8 cellular contexts compared by ENCODE assay signal in the genomic region with DNA sequence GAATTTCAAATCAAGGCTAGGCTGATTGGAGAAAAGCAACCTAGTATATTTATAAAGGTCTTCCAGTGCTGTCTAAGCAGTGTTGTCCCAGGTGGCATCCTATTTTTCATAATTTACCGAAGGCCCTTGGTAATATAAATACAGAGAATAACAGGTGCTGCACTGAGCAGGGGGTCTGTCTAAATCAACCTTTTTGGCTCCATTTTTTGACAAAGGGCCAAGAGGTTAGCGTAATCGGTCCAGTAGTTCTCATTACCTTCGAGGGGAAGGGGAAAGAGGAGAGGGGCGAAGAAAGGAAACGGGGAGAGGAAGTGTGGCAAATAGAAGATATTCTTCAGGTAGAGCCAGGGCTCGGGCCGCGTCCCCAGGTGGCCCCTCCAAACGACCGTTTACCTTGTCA. TPM values are rescaled to one million over a fixed set of nuclear protein-coding genes. Genes with fewer than 3 reads are reported as not detected.
DNase-seq lines count a peak whose midpoint lies in the region; ATAC-seq and TF ChIP-seq lines count a peak whose summit lies in the region.

No MANE protein-coding gene starts in this region.

- TSS peak; percentile 93 for BruUV-seq in OCI-LY7 (replicated peaks; lab: Mats Ljungman, UMichigan)

- peak overlapping the region; percentile 72 for H3K9ac ChIP-seq in neuronal stem cell (ENCODE audit: low read depth, low read length, poor library complexity)

- DNase-seq in GM06990 (ENCODE audit: extremely low read depth, insufficient read length) (no peak), OCI-LY7 (ENCODE audit: low spot score) (no peak), epithelial cell of prostate (ENCODE audit: low read depth, low spot score) (no peak), neuronal stem cell (ENCODE audit: low spot score) (no peak)
- no peak for DNase-seq in activated CD4-positive, alpha-beta T cell treated with anti-CD3 and anti-CD28 coated beads for 48 hours
- no peak for DNase-seq in activated CD4-positive, CD25-positive, alpha-beta regulatory T cell (lab: John Stamatoyannopoulos, UW)

- H2AK5ac ChIP-seq in neuronal stem cell (ENCODE audit: low read depth, low read length) = no peak overlapping the region

- H3K79me2 ChIP-seq in OCI-LY7 (ENCODE audit: insufficient read depth, low read depth, low read length) = peaks cover 45% of the 10 kb centered on the region

- no peak overlapping the region for H3K23ac ChIP-seq in neuronal stem cell (ENCODE audit: low read depth, low read length, poor library complexity)

- H2AFZ ChIP-seq in OCI-LY7 (ENCODE audit: low read length) (peak overlapping the region; percentile 64), neuronal stem cell (ENCODE audit: low read length) (peak overlapping the region; percentile 97)

- H4K91ac ChIP-seq in neuronal stem cell (ENCODE audit: low read depth, low read length, poor library complexity) = no peak overlapping the region

- H3K27me3 ChIP-seq in GM06990 (replicated peaks; ENCODE audit: control insufficient read depth, insufficient read depth, low read length) (no peaks in the 10 kb centered on the region), neuronal stem cell (ENCODE audit: control insufficient read depth in 3 of 3, insufficient read depth in 3 of 3, low read depth in 1 of 3, low read length in 3 of 3) (no peaks in the 10 kb centered on the region)

- POLR2A ChIA-PET in OCI-LY7 (lab: Charles Lee) = interaction anchor here (0.7 to 1.3 kb wide), 5 partner anchors 13 to 564 kb away, joined by 3 to 6 read pairs (median 4); no protein-coding TSS in a partner anchor

- peak overlapping the region; percentile 69 for H3K4me3 ChIP-seq in GM06990 (replicated peaks; ENCODE audit: low read depth, low read length)
- peak overlapping the region; percentile 100 for H3K4me3 ChIP-seq in OCI-LY7 (ENCODE audit: low read depth, low read length, poor library complexity, severe bottlenecking)
- peak overlapping the region; percentile 67 to 89 for H3K4me3 ChIP-seq in neuronal stem cell (ENCODE audit: low read length in 2 of 2)

- H3K4ac ChIP-seq in neuronal stem cell (ENCODE audit: low read length) = no peak overlapping the region

- ATAC-seq in HG02588 (IDR thresholded peaks at IDR 0.05; ENCODE audit: unreplicated experiment) (peak; percentile 0), GM18519 (IDR thresholded peaks at IDR 0.05; ENCODE audit: low FRiP score, unreplicated experiment) (no peak)

- peak overlapping the region; percentile 82 for H3K4me2 ChIP-seq in OCI-LY7 (ENCODE audit: low read length)
- peak overlapping the region; percentile 53 for H3K4me2 ChIP-seq in neuronal stem cell (ENCODE audit: insufficient read depth, low read length, poor library complexity, severe bottlenecking)

- H2BK5ac ChIP-seq in neuronal stem cell (ENCODE audit: low read length) = no peak overlapping the region

- H2BK120ac ChIP-seq in neuronal stem cell (ENCODE audit: low read depth, low read length) = no peak overlapping the region

- no peaks in the 10 kb centered on the region for H3K79me1 ChIP-seq in neuronal stem cell (ENCODE audit: low read depth, low read length)

- H3K18ac ChIP-seq in neuronal stem cell (ENCODE audit: low read length) = peak overlapping the region; percentile 84

- H3K36me3 ChIP-seq in GM06990 (ENCODE audit: control insufficient read depth, insufficient read depth, low read length) (no peaks in the 10 kb centered on the region), OCI-LY7 (ENCODE audit: insufficient read depth, low read length) (no peaks in the 10 kb centered on the region), neuronal stem cell (replicated peaks in 1 of 2; ENCODE audit: control insufficient read depth in 2 of 2, insufficient read depth in 2 of 2, low read length in 2 of 2) (no peaks in the 10 kb centered on the region)

- intact Hi-C loops in OCI-LY7 (cut with micrococcal nuclease; ENCODE audit: unreplicated experiment) = loop anchor here (5.0 kb wide), 1 partner anchor 185 kb away; no protein-coding TSS in a partner anchor

- H3K27ac ChIP-seq in OCI-LY7 (ENCODE audit: low read depth, low read length, poor library complexity, severe bottlenecking) (peak overlapping the region; percentile 95), epithelial cell of prostate (peak overlapping the region; percentile 94), neuronal stem cell (replicated peaks; ENCODE audit: low read length) (peak overlapping the region; percentile 73)

- no CpG with 5 or more reads among the region's 11 CpGs for WGBS in neuronal stem cell (ENCODE audit: extremely low coverage in 2 of 2, insufficient read length in 2 of 2, insufficient replicate concordance in 1 of 2), 2 donors

- H3K4me1 ChIP-seq in OCI-LY7 (ENCODE audit: insufficient read depth, low read length, poor library complexity, severe bottlenecking) (peaks cover 18% of the 10 kb centered on the region), neuronal stem cell (ENCODE audit: control insufficient read depth in 2 of 2, insufficient read depth in 1 of 2, low read depth in 1 of 2, low read length in 2 of 2) (peaks cover 0 to 6% of the 10 kb centered on the region in 2 donors)

- H2BK15ac ChIP-seq in neuronal stem cell (ENCODE audit: low read length) = no peak overlapping the region

- no peak overlapping the region for H3K14ac ChIP-seq in neuronal stem cell (ENCODE audit: low read length)

- TF ChIP-seq CTCF in GM06990 (IDR thresholded peaks at IDR 0.05; ENCODE audit: insufficient read depth, low read length, poor library complexity, severe bottlenecking) (no peak), OCI-LY7 (conservative IDR thresholded peaks at IDR 0.05; ENCODE audit: low read length) (no peak)

- CTCF ChIA-PET in OCI-LY7 (lab: Charles Lee; ENCODE audit: unreplicated experiment) = no interaction called here

- H4K8ac ChIP-seq in neuronal stem cell (ENCODE audit: low read depth, low read length) = no peak overlapping the region

- peaks cover 25% of the 10 kb centered on the region for H4K20me1 ChIP-seq in OCI-LY7 (ENCODE audit: insufficient read depth, low read length)

- no peak overlapping the region for H2BK12ac ChIP-seq in neuronal stem cell (ENCODE audit: low read length)

- H3K9me3 ChIP-seq in OCI-LY7 (ENCODE audit: low read length) (no peaks in the 10 kb centered on the region), neuronal stem cell (replicated peaks in 1 of 2; ENCODE audit: control insufficient read depth in 2 of 2, insufficient read depth in 1 of 2, low read depth in 1 of 2, low read length in 2 of 2) (no peaks in the 10 kb centered on the region)

- H3K9me2 ChIP-seq in OCI-LY7 (ENCODE audit: insufficient read depth, low read length) = no peaks in the 10 kb centered on the region

RNA-seq across cellular contexts. Expression of gene PAN3, which starts 0.8 kb away (rescaled TPM):
- total RNA-seq in OCI-LY7 (2014; rRNA removed; shearing (Covaris generic)) = 18.4 and 20.4 TPM in 2 replicates
- 54.8 and 61.0 TPM in 2 replicates for total RNA-seq in OCI-LY7 (2022)
- 19.3 TPM for polyA plus RNA-seq in neuronal stem cell (2013, experiment 1 of 2)
- polyA plus RNA-seq in neuronal stem cell (2013, experiment 2 of 2) = 19.3 TPM

RNA-seq across cellular contexts. Expression of gene FLT3, which starts 37.2 kb away (rescaled TPM):
- not detected in 2 replicates for total RNA-seq in OCI-LY7 (2014; rRNA removed; shearing (Covaris generic))
- total RNA-seq in OCI-LY7 (2022) = not detected in 2 replicates
- polyA plus RNA-seq in neuronal stem cell (2013, experiment 1 of 2) = 0.22 TPM
- 0.19 TPM for polyA plus RNA-seq in neuronal stem cell (2013, experiment 2 of 2)
